1 cellular context compared by ENCODE assay signal in the genomic region with DNA sequence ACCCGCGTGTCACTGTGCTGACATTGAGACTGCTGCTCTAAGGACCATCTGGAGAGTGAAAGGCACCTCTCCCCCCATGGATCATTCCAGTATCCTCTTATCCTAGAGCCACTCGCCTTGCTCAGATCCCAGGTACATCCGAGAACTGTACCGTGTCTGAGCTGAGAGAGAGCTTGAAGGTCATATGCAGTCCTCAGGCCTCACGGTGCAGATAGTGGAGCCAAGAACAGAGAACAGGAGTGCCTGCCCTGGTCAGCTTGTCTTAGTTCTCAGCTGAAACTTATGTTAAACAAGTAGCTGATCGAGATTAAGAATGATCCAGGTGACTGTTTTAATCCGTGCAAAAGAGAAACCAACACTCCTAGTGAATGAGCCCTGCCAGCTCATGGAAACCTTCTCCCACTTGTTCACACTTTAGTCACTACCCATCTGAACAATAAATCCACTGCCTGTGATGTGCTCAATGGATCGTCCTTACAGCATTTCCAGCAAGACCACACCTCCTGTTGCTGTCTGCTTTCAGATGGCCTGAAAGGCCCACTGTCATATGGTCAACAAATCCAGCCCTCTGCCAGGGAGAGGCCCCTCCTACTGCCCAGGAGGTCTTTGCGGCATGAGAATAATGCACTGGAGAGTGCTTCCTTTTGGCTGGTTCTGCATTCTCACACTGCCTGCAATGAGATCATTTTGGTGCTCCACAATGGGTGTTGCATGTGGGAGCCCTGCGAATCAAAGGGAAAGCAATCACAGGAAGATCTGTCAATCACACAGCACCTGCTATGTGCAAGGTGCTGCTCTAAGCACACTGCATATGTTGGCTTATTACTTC.
TF ChIP-seq lines count a peak whose summit lies in the region.

No MANE protein-coding gene starts in this region.

TF ChIP-seq in IMR-90, 13 proteins besides CTCF, POLR2A, EP300 and RAD21:
- TF ChIP-seq MAZ (IDR thresholded peaks at IDR 0.05; ENCODE audit: borderline replicate concordance, low read depth, low read length), result no peak
- TF ChIP-seq SMC3 (IDR thresholded peaks at IDR 0.05; ENCODE audit: low read depth, low read length), result no peak
- no peak for TF ChIP-seq FOS (IDR thresholded peaks at IDR 0.05; ENCODE audit: low read depth, low read length)
- no peak for TF ChIP-seq NFE2L2 (IDR thresholded peaks at IDR 0.05; ENCODE audit: low read depth, low read length)
- TF ChIP-seq RCOR1 (IDR thresholded peaks at IDR 0.05; ENCODE audit: insufficient replicate concordance, low read length), result no peak
- TF ChIP-seq RFX5 (IDR thresholded peaks at IDR 0.05; ENCODE audit: low read depth, low read length), result no peak
- no peak for TF ChIP-seq BHLHE40 (IDR thresholded peaks at IDR 0.05; ENCODE audit: low read depth, low read length)
- TF ChIP-seq, protein P1, sequence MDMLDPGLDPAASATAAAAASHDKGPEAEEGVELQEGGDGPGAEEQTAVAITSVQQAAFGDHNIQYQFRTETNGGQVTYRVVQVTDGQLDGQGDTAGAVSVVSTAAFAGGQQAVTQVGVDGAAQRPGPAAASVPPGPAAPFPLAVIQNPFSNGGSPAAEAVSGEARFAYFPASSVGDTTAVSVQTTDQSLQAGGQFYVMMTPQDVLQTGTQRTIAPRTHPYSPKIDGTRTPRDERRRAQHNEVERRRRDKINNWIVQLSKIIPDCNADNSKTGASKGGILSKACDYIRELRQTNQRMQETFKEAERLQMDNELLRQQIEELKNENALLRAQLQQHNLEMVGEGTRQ (IDR thresholded peaks at IDR 0.05; ENCODE audit: low read depth, low read length), result no peak
